Comparison of ENCODE assay signal across 1 cellular context in genomic region chr6:52598123-52598823, GRCh38.
A peak's percentile ranks its signal among the peaks of the same experiment; 100 is the strongest.
TF ChIP-seq lines count a peak whose summit lies in the region.

No MANE protein-coding gene starts in this region.

TF ChIP-seq in K562, 482 proteins besides CTCF, POLR2A, EP300 and RAD21 (continued from another document and continues in another):
- TF ChIP-seq, protein P1, sequence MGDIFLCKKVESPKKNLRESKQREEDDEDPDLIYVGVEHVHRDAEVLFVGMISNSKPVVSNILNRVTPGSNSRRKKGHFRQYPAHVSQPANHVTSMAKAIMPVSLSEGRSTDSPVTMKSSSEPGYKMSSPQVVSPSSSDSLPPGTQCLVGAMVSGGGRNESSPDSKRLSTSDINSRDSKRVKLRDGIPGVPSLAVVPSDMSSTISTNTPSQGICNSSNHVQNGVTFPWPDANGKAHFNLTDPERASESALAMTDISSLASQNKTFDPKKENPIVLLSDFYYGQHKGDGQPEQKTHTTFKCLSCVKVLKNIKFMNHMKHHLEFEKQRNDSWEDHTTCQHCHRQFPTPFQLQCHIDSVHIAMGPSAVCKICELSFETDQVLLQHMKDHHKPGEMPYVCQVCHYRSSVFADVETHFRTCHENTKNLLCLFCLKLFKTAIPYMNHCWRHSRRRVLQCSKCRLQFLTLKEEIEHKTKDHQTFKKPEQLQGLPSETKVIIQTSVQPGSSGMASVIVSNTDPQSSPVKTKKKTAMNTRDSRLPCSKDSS (IDR thresholded peaks at IDR 0.05; ENCODE audit: low read depth, partially characterized antibody), result no peak
- TF ChIP-seq, protein P2, sequence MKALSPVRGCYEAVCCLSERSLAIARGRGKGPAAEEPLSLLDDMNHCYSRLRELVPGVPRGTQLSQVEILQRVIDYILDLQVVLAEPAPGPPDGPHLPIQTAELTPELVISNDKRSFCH (CRISPR knock-in tag; IDR thresholded peaks at IDR 0.05), result no peak
- TF ChIP-seq, protein P2 (tag; IDR thresholded peaks at IDR 0.05), result 0 out of 2 replicates have a peak, but pooled peaks have one; percentile 22
- TF ChIP-seq POLR3G (IDR thresholded peaks at IDR 0.05; ENCODE audit: extremely low read depth, insufficient read length, insufficient replicate concordance), result no peak
- no peak for TF ChIP-seq ZNF253 (CRISPR knock-in tag; conservative IDR thresholded peaks at IDR 0.05)
- TF ChIP-seq, protein P3, sequence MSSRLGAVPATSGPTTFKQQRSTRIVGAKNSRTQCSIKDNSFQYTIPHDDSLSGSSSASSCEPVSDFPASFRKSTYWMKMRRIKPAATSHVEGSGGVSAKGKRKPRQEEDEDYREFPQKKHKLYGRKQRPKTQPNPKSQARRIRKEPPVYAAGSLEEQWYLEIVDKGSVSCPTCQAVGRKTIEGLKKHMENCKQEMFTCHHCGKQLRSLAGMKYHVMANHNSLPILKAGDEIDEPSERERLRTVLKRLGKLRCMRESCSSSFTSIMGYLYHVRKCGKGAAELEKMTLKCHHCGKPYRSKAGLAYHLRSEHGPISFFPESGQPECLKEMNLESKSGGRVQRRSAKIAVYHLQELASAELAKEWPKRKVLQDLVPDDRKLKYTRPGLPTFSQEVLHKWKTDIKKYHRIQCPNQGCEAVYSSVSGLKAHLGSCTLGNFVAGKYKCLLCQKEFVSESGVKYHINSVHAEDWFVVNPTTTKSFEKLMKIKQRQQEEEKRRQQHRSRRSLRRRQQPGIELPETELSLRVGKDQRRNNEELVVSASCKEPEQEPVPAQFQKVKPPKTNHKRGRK (tag; IDR thresholded peaks at IDR 0.05), result no peak
- TF ChIP-seq SRF (CRISPR knock-in tag; IDR thresholded peaks at IDR 0.05), result 0 out of 4 replicates have a peak, but pooled peaks of 1 of the 2 experiments have one; percentile 27
- TF ChIP-seq NCOR1 (IDR thresholded peaks at IDR 0.05), result no peak
- no peak for TF ChIP-seq BRD4 (IDR thresholded peaks at IDR 0.05)
- TF ChIP-seq ADNP (tag; IDR thresholded peaks at IDR 0.05), result no peak
- TF ChIP-seq ZHX1 (conservative IDR thresholded peaks at IDR 0.05; ENCODE audit: low read length), result no peak
- TF ChIP-seq ZNF785 (CRISPR knock-in tag; IDR thresholded peaks at IDR 0.05), result no peak
- TF ChIP-seq MEF2A (IDR thresholded peaks at IDR 0.05; ENCODE audit: control insufficient read depth, low read depth, low read length), result peak; percentile 44; the same call in 1 of the 2 replicates
- TF ChIP-seq NCOA4 (IDR thresholded peaks at IDR 0.05; ENCODE audit: partially characterized antibody), result no peak
- TF ChIP-seq IFI16 (CRISPR knock-in tag; IDR thresholded peaks at IDR 0.05), result no peak
- no peak for TF ChIP-seq ZNF644 (tag; IDR thresholded peaks at IDR 0.05; ENCODE audit: low read depth)
- no peak for TF ChIP-seq ZNF668 (CRISPR knock-in tag; IDR thresholded peaks at IDR 0.05)
- TF ChIP-seq BCOR (IDR thresholded peaks at IDR 0.05), result no peak
- TF ChIP-seq E2F6 (IDR thresholded peaks at IDR 0.05; ENCODE audit: borderline replicate concordance in 1 of 2, extremely low read depth in 1 of 2, insufficient read depth in 1 of 2, insufficient read length in 1 of 2, low read depth in 1 of 2, low read length in 1 of 2, poor library complexity in 1 of 2, severe bottlenecking in 1 of 2), result peak in 1 of 2 experiments; percentile 29
- no peak for TF ChIP-seq KDM5B (IDR thresholded peaks at IDR 0.05; ENCODE audit: insufficient replicate concordance, low read depth, low read length)
- TF ChIP-seq, protein P4, sequence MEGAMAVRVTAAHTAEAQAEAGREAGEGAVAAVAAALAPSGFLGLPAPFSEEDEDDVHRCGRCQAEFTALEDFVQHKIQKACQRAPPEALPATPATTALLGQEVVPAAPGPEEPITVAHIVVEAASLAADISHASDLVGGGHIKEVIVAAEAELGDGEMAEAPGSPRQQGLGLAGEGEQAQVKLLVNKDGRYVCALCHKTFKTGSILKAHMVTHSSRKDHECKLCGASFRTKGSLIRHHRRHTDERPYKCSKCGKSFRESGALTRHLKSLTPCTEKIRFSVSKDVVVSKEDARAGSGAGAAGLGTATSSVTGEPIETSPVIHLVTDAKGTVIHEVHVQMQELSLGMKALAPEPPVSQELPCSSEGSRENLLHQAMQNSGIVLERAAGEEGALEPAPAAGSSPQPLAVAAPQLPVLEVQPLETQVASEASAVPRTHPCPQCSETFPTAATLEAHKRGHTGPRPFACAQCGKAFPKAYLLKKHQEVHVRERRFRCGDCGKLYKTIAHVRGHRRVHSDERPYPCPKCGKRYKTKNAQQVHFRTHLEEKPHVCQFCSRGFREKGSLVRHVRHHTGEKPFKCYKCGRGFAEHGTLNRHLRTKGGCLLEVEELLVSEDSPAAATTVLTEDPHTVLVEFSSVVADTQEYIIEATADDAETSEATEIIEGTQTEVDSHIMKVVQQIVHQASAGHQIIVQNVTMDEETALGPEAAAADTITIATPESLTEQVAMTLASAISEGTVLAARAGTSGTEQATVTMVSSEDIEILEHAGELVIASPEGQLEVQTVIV (CRISPR knock-in tag; IDR thresholded peaks at IDR 0.05; ENCODE audit: borderline replicate concordance), result no peak
- TF ChIP-seq YY1 (IDR thresholded peaks at IDR 0.05; ENCODE audit: borderline replicate concordance in 1 of 3, control insufficient read depth in 1 of 3, extremely low read depth in 1 of 3, insufficient read depth in 3 of 3, insufficient read length in 1 of 3, insufficient replicate concordance in 2 of 3, low read depth in 1 of 3, low read length in 2 of 3), result peak in 1 of 3 experiments; percentile 44
- TF ChIP-seq BDP1 (IDR thresholded peaks at IDR 0.05; ENCODE audit: insufficient read depth, insufficient read length), result no peak
- TF ChIP-seq ZNF561 (CRISPR knock-in tag; conservative IDR thresholded peaks at IDR 0.05), result no peak
- no peak for TF ChIP-seq ZNF696 (CRISPR knock-in tag; conservative IDR thresholded peaks at IDR 0.05)
- TF ChIP-seq GABPB1 (CRISPR knock-in tag; IDR thresholded peaks at IDR 0.05), result no peak; the same call in none of the 2 replicates
- TF ChIP-seq TCF7L2 (IDR thresholded peaks at IDR 0.05; ENCODE audit: low read depth, low read length), result no peak
- no peak for TF ChIP-seq ZNF311 (CRISPR knock-in tag; IDR thresholded peaks at IDR 0.05)
- no peak for TF ChIP-seq RNF219 (CRISPR knock-in tag; IDR thresholded peaks at IDR 0.05)
- TF ChIP-seq GTF2F1 (IDR thresholded peaks at IDR 0.05; ENCODE audit: low read depth, low read length), result no peak
- TF ChIP-seq, protein P5, sequence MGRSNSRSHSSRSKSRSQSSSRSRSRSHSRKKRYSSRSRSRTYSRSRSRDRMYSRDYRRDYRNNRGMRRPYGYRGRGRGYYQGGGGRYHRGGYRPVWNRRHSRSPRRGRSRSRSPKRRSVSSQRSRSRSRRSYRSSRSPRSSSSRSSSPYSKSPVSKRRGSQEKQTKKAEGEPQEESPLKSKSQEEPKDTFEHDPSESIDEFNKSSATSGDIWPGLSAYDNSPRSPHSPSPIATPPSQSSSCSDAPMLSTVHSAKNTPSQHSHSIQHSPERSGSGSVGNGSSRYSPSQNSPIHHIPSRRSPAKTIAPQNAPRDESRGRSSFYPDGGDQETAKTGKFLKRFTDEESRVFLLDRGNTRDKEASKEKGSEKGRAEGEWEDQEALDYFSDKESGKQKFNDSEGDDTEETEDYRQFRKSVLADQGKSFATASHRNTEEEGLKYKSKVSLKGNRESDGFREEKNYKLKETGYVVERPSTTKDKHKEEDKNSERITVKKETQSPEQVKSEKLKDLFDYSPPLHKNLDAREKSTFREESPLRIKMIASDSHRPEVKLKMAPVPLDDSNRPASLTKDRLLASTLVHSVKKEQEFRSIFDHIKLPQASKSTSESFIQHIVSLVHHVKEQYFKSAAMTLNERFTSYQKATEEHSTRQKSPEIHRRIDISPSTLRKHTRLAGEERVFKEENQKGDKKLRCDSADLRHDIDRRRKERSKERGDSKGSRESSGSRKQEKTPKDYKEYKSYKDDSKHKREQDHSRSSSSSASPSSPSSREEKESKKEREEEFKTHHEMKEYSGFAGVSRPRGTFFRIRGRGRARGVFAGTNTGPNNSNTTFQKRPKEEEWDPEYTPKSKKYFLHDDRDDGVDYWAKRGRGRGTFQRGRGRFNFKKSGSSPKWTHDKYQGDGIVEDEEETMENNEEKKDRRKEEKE (IDR thresholded peaks at IDR 0.05; ENCODE audit: borderline replicate concordance in 1 of 2, control insufficient read depth in 1 of 2, low read depth in 2 of 2, low read length in 1 of 2), result no peak
- no peak for TF ChIP-seq CHCHD3 (CRISPR knock-in tag; IDR thresholded peaks at IDR 0.05)
- TF ChIP-seq KLF10 (CRISPR knock-in tag; IDR thresholded peaks at IDR 0.05), result no peak
- peak; percentile 45; the same call in 1 of the 2 replicates for TF ChIP-seq MYNN (IDR thresholded peaks at IDR 0.05)
- TF ChIP-seq MYNN (CRISPR knock-in tag; IDR thresholded peaks at IDR 0.05), result no peak
- TF ChIP-seq ATF2 (CRISPR knock-in tag; IDR thresholded peaks at IDR 0.05), result no peak
- TF ChIP-seq ZBTB12 (CRISPR knock-in tag; IDR thresholded peaks at IDR 0.05), result peak; percentile 81
- TF ChIP-seq HDGF (IDR thresholded peaks at IDR 0.05), result no peak
- TF ChIP-seq HDAC8 (tag; IDR thresholded peaks at IDR 0.05), result no peak
- TF ChIP-seq SOX6 (IDR thresholded peaks at IDR 0.05), result peak; percentile 26; the same call in 1 of the 2 replicates
- TF ChIP-seq LARP7 (IDR thresholded peaks at IDR 0.05), result no peak
- TF ChIP-seq TAF15 (IDR thresholded peaks at IDR 0.05; ENCODE audit: low read depth, low read length), result no peak
- TF ChIP-seq FIP1L1 (IDR thresholded peaks at IDR 0.05; ENCODE audit: low read depth, low read length, poor library complexity, severe bottlenecking), result no peak
- peak; percentile 34; the same call in 1 of the 2 replicates for TF ChIP-seq POLR2G (IDR thresholded peaks at IDR 0.05; ENCODE audit: low read depth, low read length)
- no peak for TF ChIP-seq ARNT (IDR thresholded peaks at IDR 0.05)
- TF ChIP-seq XRCC5 (IDR thresholded peaks at IDR 0.05; ENCODE audit: low read depth, low read length), result peak; percentile 95
- TF ChIP-seq FOXJ2 (tag; IDR thresholded peaks at IDR 0.05), result no peak
- no peak for TF ChIP-seq ILF3 (IDR thresholded peaks at IDR 0.05; ENCODE audit: borderline replicate concordance)
